2 cellular contexts compared by ENCODE assay signal in genomic region chr6:116604868-116605267, GRCh38.
DNase-seq lines count a peak whose midpoint lies in the region; TF ChIP-seq lines count a peak whose summit lies in the region.
"Not testable (repeated sequence)": the region's sequence is repeated elsewhere in the genome, so short reads cannot be mapped to it uniquely, and the experiment has no call there.

No MANE protein-coding gene starts in this region.

- H3K4me3 ChIP-seq in HEK293 (ENCODE audit: low read depth, low read length), result not testable (repeated sequence)

- TF ChIP-seq CTCF in HEK293 (tag by site-specific recombination; IDR thresholded peaks at IDR 0.05), result not testable (repeated sequence)

- H3K27ac ChIP-seq in HEK293 (ENCODE audit: extremely low read depth, low read depth, low read length), result not testable (repeated sequence)

- peaks cover 0 to 11% of the 10 kb centered on the region in 2 experiments; a peak in 1 of 3 replicates for H3K36me3 ChIP-seq in HEK293 (ENCODE audit: control insufficient read depth in 2 of 2, insufficient read depth in 1 of 2, low read length in 2 of 2)

- H3K4me1 ChIP-seq in HEK293 (ENCODE audit: control insufficient read depth, insufficient read depth, low read length), result not testable (repeated sequence)

- H3K9me3 ChIP-seq in HEK293 (ENCODE audit: control insufficient read depth, insufficient read depth, low read depth, low read length), result not testable (repeated sequence)

- POLR2A ChIA-PET in HEK293 (lab: Yijun Ruan, JAX), result not testable (repeated sequence)

- DNase-seq in NCI-H2029 (lab: John Stamatoyannopoulos, UW), result peak; percentile 37

- CTCF ChIA-PET in HEK293 (lab: Yijun Ruan, JAX), result not testable (repeated sequence)

TF ChIP-seq in HEK293, 187 proteins besides CTCF, POLR2A, EP300 and RAD21:
- 0 out of 2 replicates have a peak, but pooled peaks have one; percentile 24 for TF ChIP-seq ZFP69B (tag by site-specific recombination; IDR thresholded peaks at IDR 0.05)
- peak; percentile 54; the same call in 1 of the 2 replicates for TF ChIP-seq ZNF639 (tag by site-specific recombination; IDR thresholded peaks at IDR 0.05)
- TF ChIP-seq ZNF629 (tag by site-specific recombination; IDR thresholded peaks at IDR 0.05), result peak; percentile 53
- TF ChIP-seq ZBTB21 (tag by site-specific recombination; IDR thresholded peaks at IDR 0.05), result peak; percentile 48; the same call in 1 of the 2 replicates
- TF ChIP-seq ZNF24 (tag by site-specific recombination; IDR thresholded peaks at IDR 0.05), result peak; percentile 96
- peak; percentile 80 for TF ChIP-seq SCRT2 (tag by site-specific recombination; IDR thresholded peaks at IDR 0.05)
- peak; percentile 97 for TF ChIP-seq ZNF146 (tag by site-specific recombination; IDR thresholded peaks at IDR 0.05)
